Comparison of ENCODE assay signal across 13 cellular contexts in genomic region chr14:50920482-50921225, GRCh38. TPM values are rescaled to one million over a fixed set of nuclear protein-coding genes. Genes with fewer than 3 reads are reported as not detected.
DNase-seq lines count a peak whose midpoint lies in the region; FAIRE-seq and TF ChIP-seq lines count a peak whose summit lies in the region.
"Had no signal": no experiment of that assay in that cellular context is flagged by ENCODE, and none has a peak within 500 bp of the region (broad histone marks: within the 10 kb centered on the region; RNA-seq: fewer than 3 reads in every experiment).

No MANE protein-coding gene starts in this region.

- intact Hi-C loops in Calu3 (cut with micrococcal nuclease; ENCODE audit: unreplicated experiment): no loop called here

- CTCF ChIA-PET in Calu3 (lab: Charles Lee): no interaction called here

- TF ChIP-seq CTCF in MM.1S (IDR thresholded peaks at IDR 0.05; ENCODE audit: low read length): no peak
- no peak for TF ChIP-seq CTCF in Calu3 (IDR thresholded peaks at IDR 0.05; ENCODE audit: unreplicated experiment)

- peak overlapping the region; percentile 37 for H3K4me2 ChIP-seq in GM23248 (ENCODE audit: unreplicated experiment)
- no peak overlapping the region for H3K4me2 ChIP-seq in MM.1S (ENCODE audit: low read depth, low read length)

- no TSS peak for BruUV-seq in Calu3 (replicated peaks; lab: Mats Ljungman, UMichigan)

- DNase-seq in GM23248 (peak; percentile 83), RCC 7860 (ENCODE audit: low spot score) (peak; percentile 46), fibroblast of gingiva (ENCODE audit: low read depth) (peak; percentile 87), renal cortical epithelial cell (ENCODE audit: low read depth) (peak; percentile 99), MM.1S (no peak), Calu3 (no peak), frontal cortex (ENCODE audit: low spot score in 2 of 2) (no peak)
- DNase-seq in central memory CD4-positive, alpha-beta T cell: no peak
- DNase-seq: activated gamma-delta T cell treated with Interleukin-2 at 50 U/mL for 16 hours, heart left ventricle, NCI-H2029 treated with DMSO at 0.1 percent for 48 hours, posterior cingulate gyrus had no signal

- H3K27me3 ChIP-seq in GM23248 (replicated peaks; ENCODE audit: insufficient read depth): no peaks in the 10 kb centered on the region
- no peaks in the 10 kb centered on the region for H3K27me3 ChIP-seq in MM.1S (replicated peaks; ENCODE audit: insufficient read depth, low read length)
- H3K27me3 ChIP-seq: heart left ventricle had no signal

- H3F3A ChIP-seq in GM23248 (ENCODE audit: insufficient read depth) (peaks cover 19% of the 10 kb centered on the region), MM.1S (ENCODE audit: insufficient read depth, low read length) (no peaks in the 10 kb centered on the region)

- no peaks in the 10 kb centered on the region for H3K27me3 Mint-ChIP-seq in Calu3 (ENCODE audit: unreplicated experiment)

- H3K4me3 ChIP-seq in GM23248 (no peak overlapping the region), MM.1S (ENCODE audit: low read length) (no peak overlapping the region)
- H3K4me3 ChIP-seq: heart left ventricle had no signal

- H3K9me3 ChIP-seq in GM23248 (ENCODE audit: low read depth): no peaks in the 10 kb centered on the region
- H3K9me3 ChIP-seq in MM.1S (replicated peaks; ENCODE audit: insufficient read depth, low read length): no peaks in the 10 kb centered on the region
- H3K9me3 ChIP-seq: heart left ventricle had no signal

- no peak overlapping the region for H3K4me3 Mint-ChIP-seq in Calu3 (ENCODE audit: low read depth, unreplicated experiment)

- no peaks in the 10 kb centered on the region for H3K36me3 Mint-ChIP-seq in Calu3 (ENCODE audit: insufficient read depth, unreplicated experiment)

- H3K9me3 Mint-ChIP-seq in Calu3 (ENCODE audit: low read depth, unreplicated experiment): no peaks in the 10 kb centered on the region

- FAIRE-seq in RCC 7860 (lab: Jason Lieb, UNC) (no peak), frontal cortex (lab: Jason Lieb, UNC) (no peak)
- FAIRE-seq: TTC549 had no signal

- H4K20me1 ChIP-seq in GM23248 (ENCODE audit: insufficient read depth) (no peaks in the 10 kb centered on the region), MM.1S (ENCODE audit: insufficient read depth, low read length) (no peaks in the 10 kb centered on the region)

- H3K27ac Mint-ChIP-seq in Calu3 (ENCODE audit: unreplicated experiment): no peak overlapping the region

- peaks cover 21% of the 10 kb centered on the region for H3K36me3 ChIP-seq in GM23248 (ENCODE audit: low read depth)
- no peaks in the 10 kb centered on the region for H3K36me3 ChIP-seq in MM.1S (replicated peaks; ENCODE audit: insufficient read depth, low read length)

- 64 to 67% methylated on average over 9 of the region's 9 CpGs for WGBS in GM23248 (ENCODE audit: low coverage in 1 of 2, low lambda C conversion rate in 2 of 2, missing lambda C conversion rate in 2 of 2), 2 experiments

- H3K79me2 ChIP-seq in GM23248 (ENCODE audit: insufficient read depth): no peaks in the 10 kb centered on the region
- no peaks in the 10 kb centered on the region for H3K79me2 ChIP-seq in MM.1S (ENCODE audit: low read length)

- H3K9me2 ChIP-seq in GM23248 (ENCODE audit: insufficient read depth) (no peaks in the 10 kb centered on the region), MM.1S (replicated peaks; ENCODE audit: insufficient read depth, low read length) (no peaks in the 10 kb centered on the region)

- H3K4me1 ChIP-seq in GM23248 (ENCODE audit: insufficient read depth): peaks cover 14% of the 10 kb centered on the region
- no peaks in the 10 kb centered on the region for H3K4me1 ChIP-seq in MM.1S (ENCODE audit: low read length)

- H3K9ac ChIP-seq in GM23248 (peak overlapping the region; percentile 50), MM.1S (ENCODE audit: low read length) (no peak overlapping the region)

- in situ Hi-C loops in GM23248 (cut with MboI): no loop called here

- no peaks in the 10 kb centered on the region for H3K4me1 Mint-ChIP-seq in Calu3 (ENCODE audit: low read depth, unreplicated experiment)

- H3K27ac ChIP-seq in GM23248 (peak overlapping the region; percentile 68), MM.1S (ENCODE audit: low read length) (no peak overlapping the region)

- H2AFZ ChIP-seq in GM23248 (peak overlapping the region; percentile 61), MM.1S (ENCODE audit: low read length) (no peak overlapping the region)

RNA-seq across cellular contexts. Expression of gene PYGL, which starts 23.6 kb away (rescaled TPM):
- 42.6 and 52.6 TPM in 2 replicates for total RNA-seq in GM23248 (2014; rRNA removed; shearing (Covaris generic))
- polyA plus RNA-seq in GM23248 (2016; fragmentation: Nextera tagmentation; extraction: Ambion mirVana): 55.8 and 56.2 TPM in 2 replicates
- total RNA-seq in renal cortical epithelial cell: 112 and 202 TPM in 2 replicates
- 39.5 and 41.2 TPM in 2 replicates for total RNA-seq in Calu3 (2022)
- 4.5 TPM for total RNA-seq in frontal cortex

RNA-seq across cellular contexts. Expression of gene ABHD12B, which starts 48.8 kb away (rescaled TPM):
- total RNA-seq in GM23248 (2014; rRNA removed; shearing (Covaris generic)): not detected in 2 replicates
- polyA plus RNA-seq in GM23248 (2016; fragmentation: Nextera tagmentation; extraction: Ambion mirVana): 0.31 TPM in 1 of 2 replicates, not detected in the other
- total RNA-seq in renal cortical epithelial cell (not detected in 2 replicates), Calu3 (2022) (not detected in 2 replicates), frontal cortex (not detected)
- polyA plus RNA-seq: heart left ventricle had no signal

Comparison
In these comparisons a context has a peak if more than half of its experiments do, and no peak if none do; other contexts are left out.
1. DNase-seq: peak in GM23248 (single experiment), RCC 7860 (single experiment), fibroblast of gingiva (single experiment) and renal cortical epithelial cell (single experiment); none in MM.1S (single experiment), Calu3 (single experiment), frontal cortex (0 of 2) and central memory CD4-positive, alpha-beta T cell (single experiment).